In the genomic region with DNA sequence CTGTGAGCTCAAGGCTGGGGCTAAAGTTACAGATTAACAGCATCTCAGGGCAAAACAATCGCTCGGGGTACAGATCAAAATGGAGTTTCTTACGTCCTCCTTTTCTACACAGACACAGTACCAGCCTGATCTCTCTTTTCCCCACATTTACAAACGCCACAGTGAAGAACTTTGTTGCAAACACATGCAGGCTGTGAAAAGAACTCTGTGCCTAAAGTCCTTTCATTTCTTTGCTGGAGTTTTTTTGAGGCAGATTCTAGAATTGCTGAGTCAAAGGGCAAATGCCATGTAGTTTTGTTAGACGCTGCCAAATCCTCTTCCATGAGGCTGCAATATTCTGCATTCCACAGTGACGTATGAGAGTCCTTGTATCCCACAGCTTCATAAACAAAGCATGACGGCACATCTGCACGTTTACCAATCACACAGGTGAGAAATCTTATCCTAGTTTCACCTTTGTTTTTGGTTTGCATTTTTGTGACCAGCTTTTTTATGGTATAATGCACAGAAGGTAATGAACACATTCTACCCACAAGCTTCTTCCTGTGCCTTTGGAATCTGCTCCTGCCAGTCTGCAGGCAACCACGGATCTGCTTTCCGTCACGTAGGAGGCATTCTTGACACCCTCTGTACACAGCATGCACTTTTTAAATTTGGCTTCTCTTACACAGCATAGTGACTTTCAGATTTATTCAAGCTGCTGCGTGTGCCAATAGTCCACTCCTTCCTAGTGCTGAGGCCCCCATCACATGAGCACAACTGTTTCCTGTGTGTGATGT, we compare ENCODE assay signal across 1 cellular context.
TF ChIP-seq lines count a peak whose summit lies in the region.

No MANE protein-coding gene starts in this region.

TF ChIP-seq in HepG2, 621 proteins besides CTCF, POLR2A, EP300 and RAD21 (continued from another document and continues in another):
- TF ChIP-seq, protein P1, sequence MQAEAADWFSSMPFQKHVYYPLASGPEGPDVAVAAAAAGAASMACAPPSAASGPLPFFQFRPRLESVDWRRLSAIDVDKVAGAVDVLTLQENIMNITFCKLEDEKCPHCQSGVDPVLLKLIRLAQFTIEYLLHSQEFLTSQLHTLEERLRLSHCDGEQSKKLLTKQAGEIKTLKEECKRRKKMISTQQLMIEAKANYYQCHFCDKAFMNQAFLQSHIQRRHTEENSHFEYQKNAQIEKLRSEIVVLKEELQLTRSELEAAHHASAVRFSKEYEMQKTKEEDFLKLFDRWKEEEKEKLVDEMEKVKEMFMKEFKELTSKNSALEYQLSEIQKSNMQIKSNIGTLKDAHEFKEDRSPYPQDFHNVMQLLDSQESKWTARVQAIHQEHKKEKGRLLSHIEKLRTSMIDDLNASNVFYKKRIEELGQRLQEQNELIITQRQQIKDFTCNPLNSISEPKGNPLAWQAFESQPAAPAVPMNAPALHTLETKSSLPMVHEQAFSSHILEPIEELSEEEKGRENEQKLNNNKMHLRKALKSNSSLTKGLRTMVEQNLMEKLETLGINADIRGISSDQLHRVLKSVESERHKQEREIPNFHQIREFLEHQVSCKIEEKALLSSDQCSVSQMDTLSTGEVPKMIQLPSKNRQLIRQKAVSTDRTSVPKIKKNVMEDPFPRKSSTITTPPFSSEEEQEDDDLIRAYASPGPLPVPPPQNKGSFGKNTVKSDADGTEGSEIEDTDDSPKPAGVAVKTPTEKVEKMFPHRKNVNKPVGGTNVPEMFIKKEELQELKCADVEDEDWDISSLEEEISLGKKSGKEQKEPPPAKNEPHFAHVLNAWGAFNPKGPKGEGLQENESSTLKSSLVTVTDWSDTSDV (CRISPR knock-in tag; IDR thresholded peaks at IDR 0.05): no peak
- no peak for TF ChIP-seq ZNF546 (CRISPR knock-in tag; conservative IDR thresholded peaks at IDR 0.05)
- TF ChIP-seq, protein P2, sequence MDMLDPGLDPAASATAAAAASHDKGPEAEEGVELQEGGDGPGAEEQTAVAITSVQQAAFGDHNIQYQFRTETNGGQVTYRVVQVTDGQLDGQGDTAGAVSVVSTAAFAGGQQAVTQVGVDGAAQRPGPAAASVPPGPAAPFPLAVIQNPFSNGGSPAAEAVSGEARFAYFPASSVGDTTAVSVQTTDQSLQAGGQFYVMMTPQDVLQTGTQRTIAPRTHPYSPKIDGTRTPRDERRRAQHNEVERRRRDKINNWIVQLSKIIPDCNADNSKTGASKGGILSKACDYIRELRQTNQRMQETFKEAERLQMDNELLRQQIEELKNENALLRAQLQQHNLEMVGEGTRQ (IDR thresholded peaks at IDR 0.05; ENCODE audit: low read depth, low read length): no peak
- TF ChIP-seq, protein P2 (CRISPR knock-in tag; IDR thresholded peaks at IDR 0.05; ENCODE audit: borderline replicate concordance): no peak
- no peak for TF ChIP-seq SUZ12 (IDR thresholded peaks at IDR 0.05; ENCODE audit: low read depth, low read length)
- TF ChIP-seq, protein P3, sequence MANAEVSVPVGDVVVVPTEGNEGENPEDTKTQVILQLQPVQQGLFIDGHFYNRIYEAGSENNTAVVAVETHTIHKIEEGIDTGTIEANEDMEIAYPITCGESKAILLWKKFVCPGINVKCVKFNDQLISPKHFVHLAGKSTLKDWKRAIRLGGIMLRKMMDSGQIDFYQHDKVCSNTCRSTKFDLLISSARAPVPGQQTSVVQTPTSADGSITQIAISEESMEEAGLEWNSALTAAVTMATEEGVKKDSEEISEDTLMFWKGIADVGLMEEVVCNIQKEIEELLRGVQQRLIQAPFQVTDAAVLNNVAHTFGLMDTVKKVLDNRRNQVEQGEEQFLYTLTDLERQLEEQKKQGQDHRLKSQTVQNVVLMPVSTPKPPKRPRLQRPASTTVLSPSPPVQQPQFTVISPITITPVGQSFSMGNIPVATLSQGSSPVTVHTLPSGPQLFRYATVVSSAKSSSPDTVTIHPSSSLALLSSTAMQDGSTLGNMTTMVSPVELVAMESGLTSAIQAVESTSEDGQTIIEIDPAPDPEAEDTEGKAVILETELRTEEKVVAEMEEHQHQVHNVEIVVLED (CRISPR knock-in tag; IDR thresholded peaks at IDR 0.05; ENCODE audit: borderline replicate concordance): no peak
- TF ChIP-seq, protein P4, sequence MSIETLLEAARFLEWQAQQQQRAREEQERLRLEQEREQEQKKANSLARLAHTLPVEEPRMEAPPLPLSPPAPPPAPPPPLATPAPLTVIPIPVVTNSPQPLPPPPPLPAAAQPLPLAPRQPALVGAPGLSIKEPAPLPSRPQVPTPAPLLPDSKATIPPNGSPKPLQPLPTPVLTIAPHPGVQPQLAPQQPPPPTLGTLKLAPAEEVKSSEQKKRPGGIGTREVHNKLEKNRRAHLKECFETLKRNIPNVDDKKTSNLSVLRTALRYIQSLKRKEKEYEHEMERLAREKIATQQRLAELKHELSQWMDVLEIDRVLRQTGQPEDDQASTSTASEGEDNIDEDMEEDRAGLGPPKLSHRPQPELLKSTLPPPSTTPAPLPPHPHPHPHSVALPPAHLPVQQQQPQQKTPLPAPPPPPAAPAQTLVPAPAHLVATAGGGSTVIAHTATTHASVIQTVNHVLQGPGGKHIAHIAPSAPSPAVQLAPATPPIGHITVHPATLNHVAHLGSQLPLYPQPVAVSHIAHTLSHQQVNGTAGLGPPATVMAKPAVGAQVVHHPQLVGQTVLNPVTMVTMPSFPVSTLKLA (IDR thresholded peaks at IDR 0.05): peak; percentile 31; the same call in 1 of the 2 replicates
- peak; percentile 94 for TF ChIP-seq MED1 (CRISPR knock-in tag; IDR thresholded peaks at IDR 0.05)
- TF ChIP-seq NBN (conservative IDR thresholded peaks at IDR 0.05): no peak
- TF ChIP-seq, protein P5, sequence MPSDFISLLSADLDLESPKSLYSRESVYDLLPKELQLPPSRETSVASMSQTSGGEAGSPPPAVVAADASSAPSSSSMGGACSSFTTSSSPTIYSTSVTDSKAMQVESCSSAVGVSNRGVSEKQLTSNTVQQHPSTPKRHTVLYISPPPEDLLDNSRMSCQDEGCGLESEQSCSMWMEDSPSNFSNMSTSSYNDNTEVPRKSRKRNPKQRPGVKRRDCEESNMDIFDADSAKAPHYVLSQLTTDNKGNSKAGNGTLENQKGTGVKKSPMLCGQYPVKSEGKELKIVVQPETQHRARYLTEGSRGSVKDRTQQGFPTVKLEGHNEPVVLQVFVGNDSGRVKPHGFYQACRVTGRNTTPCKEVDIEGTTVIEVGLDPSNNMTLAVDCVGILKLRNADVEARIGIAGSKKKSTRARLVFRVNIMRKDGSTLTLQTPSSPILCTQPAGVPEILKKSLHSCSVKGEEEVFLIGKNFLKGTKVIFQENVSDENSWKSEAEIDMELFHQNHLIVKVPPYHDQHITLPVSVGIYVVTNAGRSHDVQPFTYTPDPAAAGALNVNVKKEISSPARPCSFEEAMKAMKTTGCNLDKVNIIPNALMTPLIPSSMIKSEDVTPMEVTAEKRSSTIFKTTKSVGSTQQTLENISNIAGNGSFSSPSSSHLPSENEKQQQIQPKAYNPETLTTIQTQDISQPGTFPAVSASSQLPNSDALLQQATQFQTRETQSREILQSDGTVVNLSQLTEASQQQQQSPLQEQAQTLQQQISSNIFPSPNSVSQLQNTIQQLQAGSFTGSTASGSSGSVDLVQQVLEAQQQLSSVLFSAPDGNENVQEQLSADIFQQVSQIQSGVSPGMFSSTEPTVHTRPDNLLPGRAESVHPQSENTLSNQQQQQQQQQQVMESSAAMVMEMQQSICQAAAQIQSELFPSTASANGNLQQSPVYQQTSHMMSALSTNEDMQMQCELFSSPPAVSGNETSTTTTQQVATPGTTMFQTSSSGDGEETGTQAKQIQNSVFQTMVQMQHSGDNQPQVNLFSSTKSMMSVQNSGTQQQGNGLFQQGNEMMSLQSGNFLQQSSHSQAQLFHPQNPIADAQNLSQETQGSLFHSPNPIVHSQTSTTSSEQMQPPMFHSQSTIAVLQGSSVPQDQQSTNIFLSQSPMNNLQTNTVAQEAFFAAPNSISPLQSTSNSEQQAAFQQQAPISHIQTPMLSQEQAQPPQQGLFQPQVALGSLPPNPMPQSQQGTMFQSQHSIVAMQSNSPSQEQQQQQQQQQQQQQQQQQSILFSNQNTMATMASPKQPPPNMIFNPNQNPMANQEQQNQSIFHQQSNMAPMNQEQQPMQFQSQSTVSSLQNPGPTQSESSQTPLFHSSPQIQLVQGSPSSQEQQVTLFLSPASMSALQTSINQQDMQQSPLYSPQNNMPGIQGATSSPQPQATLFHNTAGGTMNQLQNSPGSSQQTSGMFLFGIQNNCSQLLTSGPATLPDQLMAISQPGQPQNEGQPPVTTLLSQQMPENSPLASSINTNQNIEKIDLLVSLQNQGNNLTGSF (CRISPR knock-in tag; IDR thresholded peaks at IDR 0.05): no peak
- TF ChIP-seq, protein P6, sequence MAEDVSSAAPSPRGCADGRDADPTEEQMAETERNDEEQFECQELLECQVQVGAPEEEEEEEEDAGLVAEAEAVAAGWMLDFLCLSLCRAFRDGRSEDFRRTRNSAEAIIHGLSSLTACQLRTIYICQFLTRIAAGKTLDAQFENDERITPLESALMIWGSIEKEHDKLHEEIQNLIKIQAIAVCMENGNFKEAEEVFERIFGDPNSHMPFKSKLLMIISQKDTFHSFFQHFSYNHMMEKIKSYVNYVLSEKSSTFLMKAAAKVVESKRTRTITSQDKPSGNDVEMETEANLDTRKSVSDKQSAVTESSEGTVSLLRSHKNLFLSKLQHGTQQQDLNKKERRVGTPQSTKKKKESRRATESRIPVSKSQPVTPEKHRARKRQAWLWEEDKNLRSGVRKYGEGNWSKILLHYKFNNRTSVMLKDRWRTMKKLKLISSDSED (CRISPR knock-in tag; IDR thresholded peaks at IDR 0.05): no peak
- TF ChIP-seq, protein P7, sequence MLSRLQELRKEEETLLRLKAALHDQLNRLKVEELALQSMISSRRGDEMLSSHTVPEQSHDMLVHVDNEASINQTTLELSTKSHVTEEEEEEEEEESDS (CRISPR knock-in tag; IDR thresholded peaks at IDR 0.05; ENCODE audit: borderline replicate concordance): no peak
- no peak for TF ChIP-seq ZFP1 (CRISPR knock-in tag; IDR thresholded peaks at IDR 0.05)
- no peak for TF ChIP-seq GTF3A (CRISPR knock-in tag; conservative IDR thresholded peaks at IDR 0.05)
- TF ChIP-seq ZNF564 (CRISPR knock-in tag; IDR thresholded peaks at IDR 0.05): no peak
- peak; percentile 53 for TF ChIP-seq ATF7 (IDR thresholded peaks at IDR 0.05)
- no peak for TF ChIP-seq ATF7 (CRISPR knock-in tag; IDR thresholded peaks at IDR 0.05)
- TF ChIP-seq IKZF4 (CRISPR knock-in tag; IDR thresholded peaks at IDR 0.05; ENCODE audit: borderline replicate concordance, low read depth, not compliant biosample characterization): no peak
- TF ChIP-seq, protein P8, sequence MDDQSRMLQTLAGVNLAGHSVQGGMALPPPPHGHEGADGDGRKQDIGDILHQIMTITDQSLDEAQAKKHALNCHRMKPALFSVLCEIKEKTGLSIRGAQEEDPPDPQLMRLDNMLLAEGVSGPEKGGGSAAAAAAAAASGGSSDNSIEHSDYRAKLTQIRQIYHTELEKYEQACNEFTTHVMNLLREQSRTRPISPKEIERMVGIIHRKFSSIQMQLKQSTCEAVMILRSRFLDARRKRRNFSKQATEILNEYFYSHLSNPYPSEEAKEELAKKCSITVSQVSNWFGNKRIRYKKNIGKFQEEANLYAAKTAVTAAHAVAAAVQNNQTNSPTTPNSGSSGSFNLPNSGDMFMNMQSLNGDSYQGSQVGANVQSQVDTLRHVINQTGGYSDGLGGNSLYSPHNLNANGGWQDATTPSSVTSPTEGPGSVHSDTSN (CRISPR knock-in tag; IDR thresholded peaks at IDR 0.05; ENCODE audit: borderline replicate concordance): no peak
- TF ChIP-seq ZNF350 (CRISPR knock-in tag; IDR thresholded peaks at IDR 0.05; ENCODE audit: borderline replicate concordance, low read depth): no peak
- no peak for TF ChIP-seq MEIS2 (CRISPR knock-in tag; IDR thresholded peaks at IDR 0.05)
- TF ChIP-seq TARDBP (CRISPR knock-in tag; IDR thresholded peaks at IDR 0.05): 0 out of 2 replicates have a peak, but pooled peaks have one; percentile 13
- TF ChIP-seq ZBTB20 (CRISPR knock-in tag; IDR thresholded peaks at IDR 0.05; ENCODE audit: borderline replicate concordance, low read depth): peak; percentile 9; the same call in 1 of the 2 replicates
- no peak for TF ChIP-seq SCMH1 (CRISPR knock-in tag; IDR thresholded peaks at IDR 0.05; ENCODE audit: borderline replicate concordance)
- no peak for TF ChIP-seq SIN3A (IDR thresholded peaks at IDR 0.05; ENCODE audit: borderline replicate concordance, low read depth, low read length)
